In genomic region chr11:93747122-93747521, GRCh38 we compare ENCODE assay signal across 1 cellular context.
TF ChIP-seq lines count a peak whose summit lies in the region.

No MANE protein-coding gene starts in this region.

TF ChIP-seq in GM12878, 131 proteins besides CTCF, POLR2A, EP300 and RAD21:
- TF ChIP-seq MLLT1 (IDR thresholded peaks at IDR 0.05), result 0 out of 2 replicates have a peak, but pooled peaks have one; percentile 21
- TF ChIP-seq HDAC6 (IDR thresholded peaks at IDR 0.05; ENCODE audit: unreplicated experiment), result no peak
